8 cellular contexts compared by ENCODE assay signal in the genomic region with DNA sequence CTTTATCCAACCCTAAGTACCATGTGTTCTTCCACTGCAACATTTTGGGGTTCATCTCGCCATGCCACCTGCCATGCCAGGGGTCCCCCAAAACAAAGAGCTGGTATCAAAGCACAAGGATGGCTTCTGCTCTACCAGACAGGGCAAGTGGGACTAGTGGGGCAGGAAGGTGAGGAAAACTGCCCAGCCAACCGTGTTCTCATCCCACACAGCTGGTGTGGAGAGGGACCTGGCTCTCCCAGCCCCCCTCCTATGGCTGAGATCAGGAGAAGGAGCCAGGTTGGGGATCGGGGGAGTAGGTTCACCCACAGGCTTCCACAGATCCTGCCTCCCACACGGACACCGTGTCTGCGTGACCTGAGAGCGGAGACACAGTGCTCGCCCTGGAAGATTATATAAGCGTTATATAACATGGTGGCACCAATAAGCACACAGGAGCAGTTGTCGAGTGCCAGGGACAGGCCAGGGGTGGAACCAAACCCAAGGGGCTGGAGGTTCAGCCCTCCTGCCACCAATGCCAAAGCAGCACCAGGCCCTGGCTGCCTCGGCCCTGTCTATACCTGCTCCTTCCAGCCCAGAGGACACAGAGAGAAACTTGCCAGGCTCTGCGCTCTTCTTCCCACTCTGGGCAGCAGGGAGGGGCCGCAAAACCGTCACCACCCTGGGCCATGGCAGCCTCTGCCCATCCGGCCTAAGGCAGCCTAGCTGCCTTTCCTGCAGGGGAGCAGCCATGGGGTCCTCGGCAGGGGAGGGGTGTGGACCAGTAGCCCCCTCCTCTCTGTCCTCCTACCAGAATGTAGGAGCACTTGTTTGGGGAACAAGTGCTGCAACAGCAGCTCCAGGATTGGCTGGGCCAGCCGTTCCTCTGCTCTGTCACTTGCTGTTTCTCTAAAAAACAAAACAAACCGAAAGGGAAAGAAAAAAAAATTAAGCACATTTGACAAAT. TPM values are rescaled to one million over a fixed set of nuclear protein-coding genes. Genes with fewer than 3 reads are reported as not detected.
A peak's percentile ranks its signal among the peaks of the same experiment; 100 is the strongest.
DNase-seq lines count a peak whose midpoint lies in the region; ATAC-seq and TF ChIP-seq lines count a peak whose summit lies in the region.

No MANE protein-coding gene starts in this region.

- H3K27me3 Mint-ChIP-seq in osteocyte (ENCODE audit: unreplicated experiment): no peaks in the 10 kb centered on the region

- H3K4me3 ChIP-seq in fibroblast of villous mesenchyme (ENCODE audit: low read depth, low read length): peak overlapping the region; percentile 66

- ATAC-seq in HG03342 (IDR thresholded peaks at IDR 0.05; ENCODE audit: unreplicated experiment) (no peak), GM19463 (IDR thresholded peaks at IDR 0.05; ENCODE audit: unreplicated experiment) (no peak), HG02763 (IDR thresholded peaks at IDR 0.05; ENCODE audit: unreplicated experiment) (no peak)

- peak; percentile 32 for DNase-seq in GM20000 (ENCODE audit: low spot score)
- DNase-seq in activated T-helper 1 cell treated with Interleukin-2 at 50 U/mL for 16 hours (ENCODE audit: low read depth): peak; percentile 13
- DNase-seq in fibroblast of villous mesenchyme (ENCODE audit: low read depth): peak; percentile 60
- no peak for DNase-seq in osteocyte (ENCODE audit: extremely low spot score, unreplicated experiment)
- no peak for DNase-seq in iPS-NIHi11 (ENCODE audit: low spot score)

- H3K9me3 Mint-ChIP-seq in osteocyte (ENCODE audit: unreplicated experiment): no peaks in the 10 kb centered on the region

- peak overlapping the region; percentile 71 for H3K4me3 Mint-ChIP-seq in osteocyte (ENCODE audit: unreplicated experiment)

- peaks cover 3% of the 10 kb centered on the region for H3K36me3 Mint-ChIP-seq in osteocyte (ENCODE audit: unreplicated experiment)

- TF ChIP-seq CTCF in GM20000 (IDR thresholded peaks at IDR 0.05; ENCODE audit: extremely low read depth, missing control alignments): no peak
- no peak for TF ChIP-seq CTCF in fibroblast of villous mesenchyme (IDR thresholded peaks at IDR 0.05; ENCODE audit: insufficient read depth, low read depth, low read length)
- no peak for TF ChIP-seq CTCF in osteocyte (IDR thresholded peaks at IDR 0.05)

- peaks cover 19% of the 10 kb centered on the region for H3K4me1 Mint-ChIP-seq in osteocyte (ENCODE audit: unreplicated experiment)

- no peak overlapping the region for H3K27ac Mint-ChIP-seq in osteocyte (ENCODE audit: unreplicated experiment)

RNA-seq across cellular contexts. Expression of a gene that starts 43.5 kb away (rescaled TPM):
- 0.32 and 0.43 TPM in 2 replicates for total RNA-seq in fibroblast of villous mesenchyme
- not detected in 2 replicates for total RNA-seq in osteocyte

Comparison
In these comparisons a context has a peak if more than half of its experiments do, and no peak if none do; other contexts are left out.
1. DNase-seq: peak in GM20000 (single experiment), activated T-helper 1 cell treated with Interleukin-2 at 50 U/mL for 16 hours (single experiment) and fibroblast of villous mesenchyme (single experiment); none in osteocyte (single experiment) and iPS-NIHi11 (single experiment).